10 cellular contexts compared by ENCODE assay signal in the genomic region with DNA sequence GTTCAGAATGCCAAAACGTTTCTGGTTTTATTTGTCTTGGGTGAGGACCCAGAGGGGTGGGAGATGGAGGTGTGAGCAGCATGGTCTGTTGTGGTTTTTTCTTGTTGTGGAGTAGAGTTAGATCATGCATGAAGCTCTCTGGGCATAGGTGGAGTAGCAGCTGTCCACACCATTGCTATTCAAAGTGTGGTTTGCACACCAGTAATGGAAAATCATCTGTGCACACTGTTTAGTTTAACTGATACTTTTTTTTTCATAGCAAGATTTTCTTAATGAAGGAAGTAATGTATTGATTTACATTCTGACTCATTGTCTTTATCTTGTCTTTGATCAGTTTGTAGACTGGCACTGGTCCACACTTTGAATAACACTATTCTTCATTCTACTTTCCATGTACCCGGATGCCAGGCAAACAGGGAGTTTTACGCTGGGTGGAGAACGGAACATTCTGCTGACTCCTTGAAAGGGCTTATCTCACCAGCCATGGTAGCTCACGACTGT. TPM values are rescaled to one million over a fixed set of nuclear protein-coding genes. Genes with fewer than 3 reads are reported as not detected.
DNase-seq lines count a peak whose midpoint lies in the region; TF ChIP-seq lines count a peak whose summit lies in the region.
"Had no signal": no experiment of that assay in that cellular context is flagged by ENCODE, and none has a peak within 500 bp of the region (broad histone marks: within the 10 kb centered on the region; RNA-seq: fewer than 3 reads in every experiment).

No MANE protein-coding gene starts in this region.

- DNase-seq in stimulated activated naive CD4-positive, alpha-beta T cell treated with Interleukin-2 at 50 U/mL for 16 hours (lab: John Stamatoyannopoulos, UW), result peak; percentile 1
- DNase-seq in stimulated activated naive CD4-positive, alpha-beta T cell (lab: John Stamatoyannopoulos, UW), result no peak
- DNase-seq in RWPE1 (ENCODE audit: low spot score), result no peak
- no peak for DNase-seq in immature natural killer cell
- DNase-seq in erythroblast (lab: John Stamatoyannopoulos, UW), result no peak
- DNase-seq in inferior parietal cortex (ENCODE audit: extremely low spot score), result no peak
- no peak for DNase-seq in cortex of kidney (lab: John Stamatoyannopoulos, UW)
- DNase-seq in retina, result no peak
- DNase-seq: NCI-H187 had no signal

- H3K9me3 Mint-ChIP-seq in immature natural killer cell, result no peaks in the 10 kb centered on the region

- CTCF ChIA-PET in RWPE1 (lab: Yijun Ruan, JAX), result interaction anchor here (0.6 to 1.1 kb wide), 5 partner anchors 74 to 406 kb away, joined by 3 read pairs; no protein-coding TSS in a partner anchor

- no peak for TF ChIP-seq CTCF in RWPE1 (conservative IDR thresholded peaks at IDR 0.05; ENCODE audit: low read depth)

- H3K27me3 Mint-ChIP-seq in immature natural killer cell (ENCODE audit: low read depth in 3 of 3), result peaks cover 0 to 4% (median 0%) of the 10 kb centered on the region in 3 donors

- POLR2A ChIA-PET in RWPE1 (lab: Yijun Ruan, JAX; ENCODE audit: low non-redundant PET), result no interaction called here

- TF ChIP-seq POLR2A in erythroblast (IDR thresholded peaks at IDR 0.05; ENCODE audit: low read length), result no peak

- H3K4me1 Mint-ChIP-seq in immature natural killer cell, result peaks cover 47 to 77% of the 10 kb centered on the region in 2 donors

- peak overlapping the region; percentile 9; the same call in 1 of the 2 replicates for H3K27ac ChIP-seq in RWPE1
- H3K27ac ChIP-seq: brain microvascular endothelial cell had no signal

- H3K4me3 Mint-ChIP-seq in immature natural killer cell, result peak overlapping the region in 4 of 5 donors; percentile 8 to 46 (median 18)

- peak overlapping the region; percentile 8 to 74 (median 32) for H3K27ac Mint-ChIP-seq in immature natural killer cell

- peaks cover 30 to 61% (median 35%) of the 10 kb centered on the region in 3 donors for H3K36me3 Mint-ChIP-seq in immature natural killer cell

RNA-seq across cellular contexts. Expression of a gene that starts 50.7 kb away (rescaled TPM):
- polyA plus RNA-seq in immature natural killer cell, result 10 to 100 TPM; 10.9 to 35.3 (median 11.0) TPM
